Comparison of ENCODE assay signal across 15 cellular contexts in the genomic region with DNA sequence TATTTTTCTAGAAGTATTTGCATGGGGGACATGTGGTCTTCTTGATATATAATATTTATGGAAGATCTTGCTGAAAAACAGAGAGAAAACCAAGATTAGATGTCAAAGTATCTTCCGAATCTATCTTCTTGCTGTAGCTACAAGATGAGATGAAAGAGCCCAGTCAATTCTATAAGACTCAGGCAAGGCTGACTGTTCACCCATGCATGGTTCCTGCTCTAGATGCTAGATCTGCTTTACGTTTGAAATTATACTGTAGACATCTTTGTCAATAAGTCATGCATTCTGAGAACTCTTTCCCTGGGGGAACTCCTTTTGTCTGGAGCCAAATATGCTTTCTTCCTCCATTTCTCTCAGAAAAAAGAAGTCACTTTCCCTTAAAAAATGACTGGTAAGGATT.
DNase-seq lines count a peak whose midpoint lies in the region; ATAC-seq and TF ChIP-seq lines count a peak whose summit lies in the region.
"Had no signal": no experiment of that assay in that cellular context is flagged by ENCODE, and none has a peak within 500 bp of the region (broad histone marks: within the 10 kb centered on the region; RNA-seq: fewer than 3 reads in every experiment).

No MANE protein-coding gene starts in this region.

- intact Hi-C loops in activated CD4-positive, alpha-beta memory T cell treated with anti-CD3 and anti-CD28 coated beads for 36 hours (cut with micrococcal nuclease), result no loop called here

- peak; percentile 89 for ATAC-seq in GM18498 (IDR thresholded peaks at IDR 0.05; ENCODE audit: unreplicated experiment)
- peak; percentile 79 for ATAC-seq in HG02938 (IDR thresholded peaks at IDR 0.05; ENCODE audit: unreplicated experiment)
- peak; percentile 82 for ATAC-seq in HG03520 (IDR thresholded peaks at IDR 0.05; ENCODE audit: unreplicated experiment)
- ATAC-seq: HepG2, T-cell had no signal

- peak; percentile 5 for DNase-seq in GM20000 (ENCODE audit: low spot score)
- no peak for DNase-seq in activated CD4-positive, alpha-beta memory T cell treated with anti-CD3 and anti-CD28 coated beads for 36 hours
- DNase-seq in iPS-NIHi11 (ENCODE audit: low spot score), result no peak
- no peak for DNase-seq in endothelial cell (ENCODE audit: low spot score)
- no peak for DNase-seq in NCI-H2196 (lab: John Stamatoyannopoulos, UW; ENCODE audit: unreplicated experiment)
- DNase-seq: activated CD4-positive, alpha-beta memory T cell treated with anti-CD3 and anti-CD28 coated beads, Interleukin-2, amount 10 ng/mL, durations not matched to agents 7 days and 5 days; activated naive CD4-positive, alpha-beta T cell treated with anti-CD3 and anti-CD28 coated beads, Interleukin-2, amount 50 U/mL, for 16 hours; DMS79 treated with DMSO at 0.1 percent for 48 hours; NCI-H1694 treated with DMSO at 0.1 percent for 48 hours; substantia nigra; T-cell had no signal

- H3K27me3 Mint-ChIP-seq in activated CD4-positive, alpha-beta memory T cell treated with anti-CD3 and anti-CD28 coated beads for 36 hours, result no peaks in the 10 kb centered on the region
- no peaks in the 10 kb centered on the region for H3K27me3 Mint-ChIP-seq in endothelial cell (ENCODE audit: unreplicated experiment)
- H3K27me3 Mint-ChIP-seq: activated CD4-positive, alpha-beta memory T cell treated with anti-CD3 and anti-CD28 coated beads, Interleukin-2, amount 10 ng/mL, durations not matched to agents 7 days and 5 days; T-cell had no signal

- TF ChIP-seq CTCF in GM20000 (IDR thresholded peaks at IDR 0.05; ENCODE audit: extremely low read depth, missing control alignments) (no peak), endothelial cell (IDR thresholded peaks at IDR 0.05; ENCODE audit: unreplicated experiment) (no peak)

- H3K4me3 Mint-ChIP-seq in activated CD4-positive, alpha-beta memory T cell treated with anti-CD3 and anti-CD28 coated beads for 36 hours, result no peak overlapping the region
- H3K4me3 Mint-ChIP-seq in endothelial cell (ENCODE audit: unreplicated experiment), result no peak overlapping the region
- H3K4me3 Mint-ChIP-seq: activated CD4-positive, alpha-beta memory T cell treated with anti-CD3 and anti-CD28 coated beads, Interleukin-2, amount 10 ng/mL, durations not matched to agents 7 days and 5 days; T-cell had no signal

- POLR2A ChIA-PET in activated CD4-positive, alpha-beta memory T cell treated with anti-CD3 and anti-CD28 coated beads for 36 hours (lab: Charles Lee), result no interaction called here

- H3K36me3 Mint-ChIP-seq in activated CD4-positive, alpha-beta memory T cell treated with anti-CD3 and anti-CD28 coated beads for 36 hours, result no peaks in the 10 kb centered on the region
- H3K36me3 Mint-ChIP-seq in endothelial cell (ENCODE audit: low read depth, unreplicated experiment), result no peaks in the 10 kb centered on the region
- H3K36me3 Mint-ChIP-seq: T-cell had no signal

- H3K9me3 Mint-ChIP-seq in activated CD4-positive, alpha-beta memory T cell treated with anti-CD3 and anti-CD28 coated beads for 36 hours, result peaks cover 16% of the 10 kb centered on the region
- H3K9me3 Mint-ChIP-seq in endothelial cell (ENCODE audit: unreplicated experiment), result no peaks in the 10 kb centered on the region
- H3K9me3 Mint-ChIP-seq: activated CD4-positive, alpha-beta memory T cell treated with anti-CD3 and anti-CD28 coated beads, Interleukin-2, amount 10 ng/mL, durations not matched to agents 7 days and 5 days had no signal

- CTCF ChIA-PET in activated CD4-positive, alpha-beta memory T cell treated with anti-CD3 and anti-CD28 coated beads for 36 hours (lab: Charles Lee), result no interaction called here

- H3K27ac Mint-ChIP-seq in activated CD4-positive, alpha-beta memory T cell treated with anti-CD3 and anti-CD28 coated beads for 36 hours, result no peak overlapping the region
- no peak overlapping the region for H3K27ac Mint-ChIP-seq in endothelial cell (ENCODE audit: unreplicated experiment)
- H3K27ac Mint-ChIP-seq: activated CD4-positive, alpha-beta memory T cell treated with anti-CD3 and anti-CD28 coated beads, Interleukin-2, amount 10 ng/mL, durations not matched to agents 7 days and 5 days; T-cell had no signal

- no peaks in the 10 kb centered on the region for H3K4me1 Mint-ChIP-seq in activated CD4-positive, alpha-beta memory T cell treated with anti-CD3 and anti-CD28 coated beads for 36 hours (ENCODE audit: low read depth)
- H3K4me1 Mint-ChIP-seq in endothelial cell (ENCODE audit: unreplicated experiment), result no peaks in the 10 kb centered on the region
- H3K4me1 Mint-ChIP-seq: activated CD4-positive, alpha-beta memory T cell treated with anti-CD3 and anti-CD28 coated beads, Interleukin-2, amount 10 ng/mL, durations not matched to agents 7 days and 5 days; T-cell had no signal
